8 cellular contexts compared by ENCODE assay signal in the genomic region with DNA sequence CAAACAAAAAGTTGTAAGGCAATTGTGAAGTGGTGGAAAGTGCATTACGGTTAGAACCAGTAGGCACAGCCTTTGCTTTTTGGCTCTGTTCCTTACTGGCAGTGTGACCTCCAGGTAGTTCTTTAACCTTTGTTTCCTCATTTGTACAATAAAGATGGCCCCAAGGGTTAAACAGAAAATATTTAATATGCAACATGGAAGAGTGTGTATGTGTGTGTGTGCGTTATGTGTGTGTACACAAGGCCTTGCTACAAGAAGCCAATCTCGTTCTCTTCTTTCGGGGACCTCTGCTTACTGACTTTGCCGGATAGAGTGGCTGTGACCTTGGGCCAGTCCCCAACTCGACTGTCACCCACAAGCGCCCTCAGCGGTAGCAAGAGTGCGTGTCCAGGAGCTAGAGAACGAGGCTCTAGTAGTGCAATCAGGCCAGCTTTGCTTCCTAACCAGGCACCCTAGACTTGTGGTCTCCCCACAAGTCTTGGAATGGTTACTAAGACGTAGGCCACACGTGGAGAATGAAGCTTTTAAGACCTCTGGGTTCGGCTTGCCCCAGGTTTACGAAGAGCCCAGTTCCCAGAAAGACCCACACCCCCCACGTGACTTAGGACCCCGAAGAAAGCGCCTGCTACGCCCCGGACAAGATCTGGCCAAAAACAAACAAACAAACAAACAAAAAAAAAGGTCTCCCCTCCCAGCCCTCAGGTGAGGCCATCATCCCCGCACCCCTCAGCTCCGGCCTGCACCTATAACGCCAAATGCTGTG. TPM values are rescaled to one million over a fixed set of nuclear protein-coding genes. Genes with fewer than 3 reads are reported as not detected.
DNase-seq lines count a peak whose midpoint lies in the region; ATAC-seq, FAIRE-seq and TF ChIP-seq lines count a peak whose summit lies in the region.

No MANE protein-coding gene starts in this region.

- H3K27me3 Mint-ChIP-seq in Caco-2 (ENCODE audit: insufficient read depth, unreplicated experiment) = no peaks in the 10 kb centered on the region

- peak overlapping the region; percentile 99 for H3K27ac Mint-ChIP-seq in Caco-2 (ENCODE audit: unreplicated experiment)

- TF ChIP-seq POLR2A in endothelial cell of umbilical vein (IDR thresholded peaks at IDR 0.05; ENCODE audit: low read depth, low read length) = no peak
- TF ChIP-seq POLR2A in testis (IDR thresholded peaks at IDR 0.05) = no peak

- H3K4me2 ChIP-seq in endothelial cell of umbilical vein (ENCODE audit: insufficient read depth, low read length) = peak overlapping the region; percentile 72

- ATAC-seq in GM21737 (IDR thresholded peaks at IDR 0.05; ENCODE audit: unreplicated experiment) = peak; percentile 20

- no peaks in the 10 kb centered on the region; the same call in 1 of the 2 replicates for H3K36me3 ChIP-seq in Caco-2 (ENCODE audit: control insufficient read depth, insufficient read depth, low read length)
- H3K36me3 ChIP-seq in endothelial cell of umbilical vein (ENCODE audit: control insufficient read depth in 2 of 2, extremely low read depth in 1 of 2, insufficient read depth in 2 of 2, low read length in 2 of 2) = peaks cover 2% of the 10 kb centered on the region in 2 experiments
- no peaks in the 10 kb centered on the region for H3K36me3 ChIP-seq in testis (ENCODE audit: low read depth, missing control alignments)

- dilution Hi-C loops in endothelial cell of umbilical vein (cut with MboI; ENCODE audit: extremely low pct_ligation_motif_present, low sequenced_read_pairs) = no loop called here

- peak overlapping the region; percentile 86 for H3K27ac ChIP-seq in endothelial cell of umbilical vein (ENCODE audit: insufficient read depth, low read depth, low read length)
- peak overlapping the region; percentile 87 to 93 for H3K27ac ChIP-seq in testis

- CTCF ChIA-PET in Caco-2 (lab: Charles Lee) = interaction anchor here (0.5 to 1.7 kb wide), 12 partner anchors 19 to 483 kb away, joined by 3 to 11 read pairs (median 4); a partner anchor contains a TSS
- CTCF ChIA-PET in endothelial cell of umbilical vein (lab: Charles Lee) = interaction anchor here (0.9 to 3.4 kb wide), 10 partner anchors 12 to 483 kb away, joined by 3 to 16 read pairs (median 4); no protein-coding TSS in a partner anchor

- H3K4me1 ChIP-seq in Caco-2 (peaks cover 18% of the 10 kb centered on the region), endothelial cell of umbilical vein (ENCODE audit: control insufficient read depth, extremely low read depth, insufficient read depth, low read length) (peaks cover 34% of the 10 kb centered on the region), mononuclear cell (ENCODE audit: insufficient read depth, low read length) (peaks cover 87% of the 10 kb centered on the region), testis (peaks cover 25% of the 10 kb centered on the region)

- H3K36me3 Mint-ChIP-seq in Caco-2 (ENCODE audit: insufficient read depth, unreplicated experiment) = peaks cover 34% of the 10 kb centered on the region

- peak overlapping the region; percentile 60 for H2AFZ ChIP-seq in endothelial cell of umbilical vein (ENCODE audit: low read depth, low read length)

- no peaks in the 10 kb centered on the region for H3K9me1 ChIP-seq in endothelial cell of umbilical vein (replicated peaks; ENCODE audit: control insufficient read depth, extremely low read depth, insufficient read depth, low read length)

- POLR2A ChIA-PET in Caco-2 (lab: Charles Lee) (interaction anchor here (0.6 to 1.2 kb wide), 3 partner anchors 39 to 248 kb away, joined by 3 to 5 read pairs (median 4); a partner anchor contains a TSS), endothelial cell of umbilical vein (lab: Charles Lee) (interaction anchor here (0.7 to 1.0 kb wide), 3 partner anchors 21 to 626 kb away, joined by 3 to 5 read pairs (median 3); no protein-coding TSS in a partner anchor)

- no peaks in the 10 kb centered on the region for H3K9me3 Mint-ChIP-seq in Caco-2 (ENCODE audit: unreplicated experiment)

- WGBS in testis, 2 donors = 2 to 3% methylated on average over 20 to 22 of the region's 22 CpGs

- no peaks in the 10 kb centered on the region for H4K20me1 ChIP-seq in endothelial cell of umbilical vein (replicated peaks; ENCODE audit: control insufficient read depth, extremely low read depth, insufficient read depth, low read length)

- intact Hi-C loops in Caco-2 (cut with micrococcal nuclease; ENCODE audit: unreplicated experiment) (loop anchor here (1.0 to 5.0 kb wide), 3 partner anchors 60 to 591 kb away; a partner anchor contains a TSS), endothelial cell of umbilical vein (cut with micrococcal nuclease) (no loop called here), testis (cut with DNase I; ENCODE audit: low total_unique reads) (no loop called here)

- peaks cover 18% of the 10 kb centered on the region for H3K4me1 Mint-ChIP-seq in Caco-2 (ENCODE audit: low read depth, unreplicated experiment)

- FAIRE-seq in endothelial cell of umbilical vein (lab: Jason Lieb, UNC) (no peak), frontal cortex (lab: Jason Lieb, UNC) (no peak)

- H3K9me3 ChIP-seq in Caco-2 (no peaks in the 10 kb centered on the region), endothelial cell of umbilical vein (replicated peaks; ENCODE audit: control insufficient read depth, insufficient read depth, low read length) (no peaks in the 10 kb centered on the region), mononuclear cell (ENCODE audit: low read depth, low read length) (no peaks in the 10 kb centered on the region), testis (no peaks in the 10 kb centered on the region)

- peak overlapping the region; percentile 99 for H3K4me3 Mint-ChIP-seq in Caco-2 (ENCODE audit: unreplicated experiment)

- H3K4me3 ChIP-seq in Caco-2 (ENCODE audit: low read depth, low read length) (peak overlapping the region; percentile 74), endothelial cell of umbilical vein (replicated peaks in 1 of 3; ENCODE audit: insufficient read depth in 1 of 3, low read depth in 1 of 3, low read length in 3 of 3) (peak overlapping the region; percentile 49 to 87 (median 66)), mononuclear cell (ENCODE audit: low read length) (peak overlapping the region; percentile 87), testis (peak overlapping the region; percentile 67 to 86)

- H3K27me3 ChIP-seq in Caco-2 (replicated peaks; ENCODE audit: control insufficient read depth, insufficient read depth, low read length) = no peaks in the 10 kb centered on the region
- H3K27me3 ChIP-seq in endothelial cell of umbilical vein (ENCODE audit: control insufficient read depth in 2 of 2, insufficient read depth in 2 of 2, low read length in 2 of 2) = no peaks in the 10 kb centered on the region
- H3K27me3 ChIP-seq in mononuclear cell (ENCODE audit: insufficient read depth, low read length) = no peaks in the 10 kb centered on the region
- no peaks in the 10 kb centered on the region for H3K27me3 ChIP-seq in testis

- DNase-seq in Caco-2 = peak; percentile 52 to 53
- DNase-seq in NAMALWA (ENCODE audit: low spot score) = peak; percentile 86
- peak; percentile 55 for DNase-seq in activated CD4-positive, CD25-positive, alpha-beta regulatory T cell treated with anti-CD3 and anti-CD28 coated beads, Interleukin-2, amount 50 U/mL, for 72 hours
- DNase-seq in endothelial cell of umbilical vein (ENCODE audit: low read depth, low spot score) = peak; percentile 65
- DNase-seq in testis = peak; percentile 73
- DNase-seq in frontal cortex (ENCODE audit: low spot score in 2 of 2) = no peak

- peaks cover 45% of the 10 kb centered on the region for H3K79me2 ChIP-seq in endothelial cell of umbilical vein (ENCODE audit: control insufficient read depth, insufficient read depth, low read length)

- H3K9ac ChIP-seq in endothelial cell of umbilical vein (replicated peaks; ENCODE audit: extremely low read depth, insufficient read depth, low read length) = peak overlapping the region; percentile 86

- BruUV-seq in Caco-2 (replicated peaks; lab: Mats Ljungman, UMichigan) (TSS peak; percentile 64), endothelial cell of umbilical vein (replicated peaks; lab: Mats Ljungman, UMichigan) (TSS peak; percentile 57)

- TF ChIP-seq CTCF in Caco-2 (IDR thresholded peaks at IDR 0.05; ENCODE audit: insufficient read depth in 1 of 2, low read depth in 1 of 2, low read length in 1 of 2, severe bottlenecking in 1 of 2, unreplicated experiment in 1 of 2) (no peak), endothelial cell of umbilical vein (IDR thresholded peaks at IDR 0.05; ENCODE audit: extremely low read depth in 1 of 2, insufficient read depth in 1 of 2, low read depth in 1 of 2, low read length in 2 of 2) (peak in 1 of 2 donors; percentile 6), testis (IDR thresholded peaks at IDR 0.05) (no peak)

RNA-seq across cellular contexts. Expression of a gene that starts 0.6 kb away (rescaled TPM):
- total RNA-seq in Caco-2 (2022) (61.6 and 63.7 TPM in 2 replicates), endothelial cell of umbilical vein (55.3 and 59.2 TPM in 2 replicates), mononuclear cell (47.9 TPM), testis (10 to 100 TPM; 36.1 to 36.8 TPM), frontal cortex (44.8 TPM)
- polyA plus RNA-seq in endothelial cell of umbilical vein (31.5 and 37.1 TPM in 2 replicates), testis (ENCODE audit: insufficient read depth, low read depth, low replicate concordance) (33.7 TPM)
- 53.0 and 58.4 TPM in 2 replicates for polyA plus RNA-seq in endothelial cell of umbilical vein (2011; cell fraction: cytosol; rRNA removed)
- 17.8 and 23.0 TPM in 2 replicates for polyA plus RNA-seq in endothelial cell of umbilical vein (2011; cell fraction: nucleus; rRNA removed)
- polyA plus RNA-seq in endothelial cell of umbilical vein (2012) = 37.9 and 70.7 TPM in 2 replicates
- 11.1 and 19.4 TPM in 2 replicates for polyA minus RNA-seq in endothelial cell of umbilical vein
- polyA minus RNA-seq in endothelial cell of umbilical vein (2011; cell fraction: cytosol; rRNA and poly(A)+ RNA removed) = 36.5 TPM
- 6.9 and 7.5 TPM in 2 replicates for polyA minus RNA-seq in endothelial cell of umbilical vein (2011; cell fraction: nucleus; rRNA and poly(A)+ RNA removed)

RNA-seq across cellular contexts. Expression of a gene that starts 2.7 kb away (rescaled TPM):
- total RNA-seq in Caco-2 (2022) (72.0 and 75.7 TPM in 2 replicates), endothelial cell of umbilical vein (110 and 113 TPM in 2 replicates), mononuclear cell (29.2 TPM), testis (10 to 100 TPM; 79.1 to 86.0 TPM), frontal cortex (26.5 TPM)
- polyA plus RNA-seq in endothelial cell of umbilical vein (52.1 and 56.0 TPM in 2 replicates), testis (ENCODE audit: insufficient read depth, low read depth, low replicate concordance) (93.1 TPM)
- polyA plus RNA-seq in endothelial cell of umbilical vein (2011; cell fraction: cytosol; rRNA removed) = 72.0 and 73.0 TPM in 2 replicates
- polyA plus RNA-seq in endothelial cell of umbilical vein (2011; cell fraction: nucleus; rRNA removed) = 137 and 144 TPM in 2 replicates
- polyA plus RNA-seq in endothelial cell of umbilical vein (2012) = 55.8 and 64.3 TPM in 2 replicates
- 55.3 and 63.4 TPM in 2 replicates for polyA minus RNA-seq in endothelial cell of umbilical vein
- 36.8 TPM for polyA minus RNA-seq in endothelial cell of umbilical vein (2011; cell fraction: cytosol; rRNA and poly(A)+ RNA removed)
- 38.7 and 53.7 TPM in 2 replicates for polyA minus RNA-seq in endothelial cell of umbilical vein (2011; cell fraction: nucleus; rRNA and poly(A)+ RNA removed)

RNA-seq across cellular contexts. Expression of a gene that starts 46.8 kb away (rescaled TPM):
- total RNA-seq in Caco-2 (2022) (1.4 and 2.2 TPM in 2 replicates), endothelial cell of umbilical vein (6.7 and 7.5 TPM in 2 replicates), mononuclear cell (2.2 TPM), testis (1 to 10 TPM; 3.6 to 7.7 TPM), frontal cortex (0.82 TPM)
- polyA plus RNA-seq in endothelial cell of umbilical vein (2.8 and 2.9 TPM in 2 replicates), testis (ENCODE audit: insufficient read depth, low read depth, low replicate concordance) (5.9 TPM)
- polyA plus RNA-seq in endothelial cell of umbilical vein (2011; cell fraction: cytosol; rRNA removed) = 1.4 and 2.5 TPM in 2 replicates
- 7.1 and 10.2 TPM in 2 replicates for polyA plus RNA-seq in endothelial cell of umbilical vein (2011; cell fraction: nucleus; rRNA removed)
- 0.91 and 1.9 TPM in 2 replicates for polyA plus RNA-seq in endothelial cell of umbilical vein (2012)
- polyA minus RNA-seq in endothelial cell of umbilical vein = 4.6 and 7.3 TPM in 2 replicates
- polyA minus RNA-seq in endothelial cell of umbilical vein (2011; cell fraction: cytosol; rRNA and poly(A)+ RNA removed) = 5.5 TPM
- polyA minus RNA-seq in endothelial cell of umbilical vein (2011; cell fraction: nucleus; rRNA and poly(A)+ RNA removed) = 3.8 and 5.2 TPM in 2 replicates

RNA-seq across cellular contexts. Expression of a gene that starts 58.5 kb away (rescaled TPM):
- 0.91 and 1.2 TPM in 2 replicates for total RNA-seq in Caco-2 (2022)
- 0.14 and 0.73 TPM in 2 replicates for total RNA-seq in endothelial cell of umbilical vein
- polyA plus RNA-seq in endothelial cell of umbilical vein = 0.14 and 0.18 TPM in 2 replicates
- 0.10 and 0.13 TPM in 2 replicates for polyA plus RNA-seq in endothelial cell of umbilical vein (2011; cell fraction: cytosol; rRNA removed)
- polyA plus RNA-seq in endothelial cell of umbilical vein (2011; cell fraction: nucleus; rRNA removed) = 0.38 and 0.40 TPM in 2 replicates
- 1.2 and 1.5 TPM in 2 replicates for polyA plus RNA-seq in endothelial cell of umbilical vein (2012)
- polyA minus RNA-seq in endothelial cell of umbilical vein = 0.19 and 0.34 TPM in 2 replicates
- not detected for polyA minus RNA-seq in endothelial cell of umbilical vein (2011; cell fraction: cytosol; rRNA and poly(A)+ RNA removed)
- polyA minus RNA-seq in endothelial cell of umbilical vein (2011; cell fraction: nucleus; rRNA and poly(A)+ RNA removed) = 0.19 and 0.67 TPM in 2 replicates
- 4.5 TPM for total RNA-seq in mononuclear cell
- total RNA-seq in testis = 1 to 10 TPM; 2.0 TPM
- polyA plus RNA-seq in testis (ENCODE audit: insufficient read depth, low read depth, low replicate concordance) = 1.9 TPM
- 7.7 TPM for total RNA-seq in frontal cortex

Comparison
In these comparisons a context has a peak if more than half of its experiments do, and no peak if none do; other contexts are left out.
1. DNase-seq: peak in Caco-2 (2 of 2), NAMALWA (single experiment), activated CD4-positive, CD25-positive, alpha-beta regulatory T cell treated with anti-CD3 and anti-CD28 coated beads, Interleukin-2, amount 50 U/mL, for 72 hours (single experiment), endothelial cell of umbilical vein (single experiment) and testis (single experiment); none in frontal cortex (0 of 2).
2. Peak in every context shown above with its lines, with median percentiles within 50 percentile points of each other: H3K4me3 ChIP-seq.